In the genomic region with DNA sequence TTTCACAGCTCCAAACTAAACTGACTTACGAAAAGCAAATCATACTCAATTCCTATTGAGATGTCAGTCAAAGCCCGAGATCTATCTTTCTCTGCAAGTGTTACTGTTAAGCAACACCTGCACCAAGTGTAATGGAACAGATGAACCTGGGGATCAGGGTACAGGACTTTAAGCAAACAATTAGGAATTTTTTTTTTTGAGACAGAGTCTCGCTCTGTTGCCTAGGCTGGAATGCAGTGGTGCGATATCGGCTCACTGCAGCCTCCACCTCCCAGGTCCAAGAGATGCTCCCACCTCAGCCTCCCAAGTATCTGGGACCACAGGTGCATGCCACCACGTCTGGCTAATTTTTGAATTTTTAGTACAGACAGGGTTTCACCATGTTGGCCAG, we compare ENCODE assay signal across 14 cellular contexts. TPM values are rescaled to one million over a fixed set of nuclear protein-coding genes. Genes with fewer than 3 reads are reported as not detected.
A peak's percentile ranks its signal among the peaks of the same experiment; 100 is the strongest.
DNase-seq lines count a peak whose midpoint lies in the region; ATAC-seq, FAIRE-seq and TF ChIP-seq lines count a peak whose summit lies in the region.
"Had no signal": no experiment of that assay in that cellular context is flagged by ENCODE, and none has a peak within 500 bp of the region (broad histone marks: within the 10 kb centered on the region; RNA-seq: fewer than 3 reads in every experiment).

No MANE protein-coding gene starts in this region.

- H3K9me3 ChIP-seq in T-helper 17 cell (ENCODE audit: control insufficient read depth, low read length, poor library complexity, severe bottlenecking) (no peaks in the 10 kb centered on the region), sigmoid colon (no peaks in the 10 kb centered on the region)

- TF ChIP-seq EP300 in sigmoid colon (IDR thresholded peaks at IDR 0.05) = no peak

- H3K36me3 Mint-ChIP-seq in activated naive CD4-positive, alpha-beta T cell treated with anti-CD3 and anti-CD28 coated beads, Interleukin-2, amount 50 U/mL, for 72 hours = peaks cover 25 to 76% of the 10 kb centered on the region in 2 donors
- H3K36me3 Mint-ChIP-seq in T-helper 17 cell (ENCODE audit: low read depth) = peaks cover 17% of the 10 kb centered on the region

- H3K4me3 ChIP-seq in sigmoid colon = no peak overlapping the region

- no peak overlapping the region for H3K4me3 Mint-ChIP-seq in T-helper 17 cell

- H3K4me1 ChIP-seq in sigmoid colon = peaks cover 0 to 50% (median 27%) of the 10 kb centered on the region in 4 donors

- peak overlapping the region; percentile 15 for H3K27ac ChIP-seq in epithelial cell of prostate
- no peak overlapping the region for H3K27ac ChIP-seq in sigmoid colon
- H3K27ac ChIP-seq: KMS-11 had no signal

- H3K27me3 Mint-ChIP-seq in T-helper 17 cell = no peaks in the 10 kb centered on the region

- H3K27ac Mint-ChIP-seq in activated naive CD4-positive, alpha-beta T cell treated with anti-CD3 and anti-CD28 coated beads, Interleukin-2, amount 50 U/mL, for 72 hours = peak overlapping the region; percentile 74 to 86
- H3K27ac Mint-ChIP-seq in T-helper 17 cell = peak overlapping the region; percentile 57

- no peak for TF ChIP-seq CTCF in sigmoid colon (IDR thresholded peaks at IDR 0.05)

- WGBS in sigmoid colon, 2 donors = 96% methylated on average over 6 of the region's 6 CpGs

- intact Hi-C loops in sigmoid colon (cut with DNase I) = no loop called here

- no peak for DNase-seq in activated naive CD4-positive, alpha-beta T cell treated with anti-CD3 and anti-CD28 coated beads, Interleukin-2, amount 50 U/mL, for 72 hours (ENCODE audit: low spot score in 2 of 2)
- DNase-seq in activated naive CD4-positive, alpha-beta T cell (lab: John Stamatoyannopoulos, UW) = no peak
- no peak for DNase-seq in T-helper 17 cell
- no peak for DNase-seq in epithelial cell of prostate (ENCODE audit: low read depth, low spot score)
- DNase-seq in sigmoid colon = peak; percentile 6
- no peak for DNase-seq in RCC 7860 (ENCODE audit: low spot score)
- DNase-seq in AML-193 (lab: John Stamatoyannopoulos, UW) = no peak
- DNase-seq: DMS 273 treated with DMSO at 0.1 percent for 48 hours, NCI-H1092 treated with DMSO at 0.1 percent for 48 hours, NCI-H1694 treated with DMSO at 0.1 percent for 48 hours, NCI-H446 had no signal

- H3K36me3 ChIP-seq in sigmoid colon = peaks cover 16 to 48% (median 30%) of the 10 kb centered on the region in 4 donors

- no peaks in the 10 kb centered on the region for H3K9me3 Mint-ChIP-seq in activated naive CD4-positive, alpha-beta T cell treated with anti-CD3 and anti-CD28 coated beads, Interleukin-2, amount 50 U/mL, for 72 hours

- no peak for TF ChIP-seq POLR2A in sigmoid colon (IDR thresholded peaks at IDR 0.05)

- H3K4me1 Mint-ChIP-seq in T-helper 17 cell = peaks cover 60% of the 10 kb centered on the region

- ATAC-seq in activated naive CD4-positive, alpha-beta T cell treated with anti-CD3 and anti-CD28 coated beads, Interleukin-2, amount 50 U/mL, for 72 hours = no peak
- ATAC-seq in T-helper 17 cell (no peak), HG03039 (IDR thresholded peaks at IDR 0.05; ENCODE audit: unreplicated experiment) (no peak)

- H3K27me3 ChIP-seq in sigmoid colon = no peaks in the 10 kb centered on the region

- FAIRE-seq in RCC 7860 (lab: Jason Lieb, UNC) = no peak
- FAIRE-seq: H1 had no signal

RNA-seq across cellular contexts. Expression of gene YWHAG, which starts 14.9 kb away (rescaled TPM):
- total RNA-seq in activated naive CD4-positive, alpha-beta T cell treated with anti-CD3 and anti-CD28 coated beads, Interleukin-2, amount 50 U/mL, for 72 hours = 100 to 1,000 TPM; 103 to 143 TPM
- 10 to 100 TPM; 26.0 to 32.7 TPM for total RNA-seq in T-helper 17 cell
- 10 to 100 TPM; 42.5 to 59.0 (median 52.3) TPM for total RNA-seq in sigmoid colon
- 10 to 100 TPM; 45.6 to 64.0 (median 62.4) TPM for polyA plus RNA-seq in sigmoid colon

RNA-seq across cellular contexts. Expression of gene HSPB1, which starts 41.5 kb away (rescaled TPM):
- 10 to 100 TPM; 42.5 to 78.1 TPM for total RNA-seq in activated naive CD4-positive, alpha-beta T cell treated with anti-CD3 and anti-CD28 coated beads, Interleukin-2, amount 50 U/mL, for 72 hours
- total RNA-seq in T-helper 17 cell = 10 to 100 TPM; 25.8 to 33.2 TPM
- total RNA-seq in sigmoid colon = 1,000 to 10,000 TPM in 3 of 4 donors, 100 to 1,000 TPM in 1; 929 to 2,528 (median 1,357) TPM
- polyA plus RNA-seq in sigmoid colon = 100 to 1,000 TPM; 202 to 340 (median 208) TPM

Comparison
In these comparisons a context has a peak if more than half of its experiments do, and no peak if none do; other contexts are left out.
1. RNA of gene HSPB1, which starts 41.5 kb away (total RNA-seq): 929 to 2,528 TPM in sigmoid colon; 42.5 to 78.1 TPM in activated naive CD4-positive, alpha-beta T cell treated with anti-CD3 and anti-CD28 coated beads, Interleukin-2, amount 50 U/mL, for 72 hours and 25.8 to 33.2 TPM in T-helper 17 cell; every median in the first group is over 10 times any median in the second.